1 cellular context compared by ENCODE assay signal in the genomic region with DNA sequence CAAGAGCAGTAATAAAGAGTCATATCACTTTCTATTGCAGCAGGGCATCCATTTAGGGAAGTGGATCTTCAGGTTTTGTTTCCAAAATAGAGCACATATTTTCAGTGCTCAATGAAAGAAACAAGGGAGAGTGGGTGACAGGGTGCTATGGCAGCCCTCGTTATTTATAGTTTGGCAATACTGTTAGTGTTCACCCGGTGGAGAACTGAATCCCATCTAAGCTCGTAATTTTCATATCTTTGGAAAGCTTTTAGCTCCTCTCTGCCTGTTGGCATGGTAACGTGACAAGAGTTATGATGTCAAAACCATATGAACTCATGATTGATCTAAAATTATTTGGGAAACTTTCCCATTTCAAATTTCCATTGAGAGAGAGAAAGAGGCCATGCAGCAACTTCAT.
TF ChIP-seq lines count a peak whose summit lies in the region.

No MANE protein-coding gene starts in this region.

TF ChIP-seq in GM23338, 12 proteins besides CTCF, POLR2A, EP300 and RAD21 (continued from another document):
- TF ChIP-seq, protein P1, sequence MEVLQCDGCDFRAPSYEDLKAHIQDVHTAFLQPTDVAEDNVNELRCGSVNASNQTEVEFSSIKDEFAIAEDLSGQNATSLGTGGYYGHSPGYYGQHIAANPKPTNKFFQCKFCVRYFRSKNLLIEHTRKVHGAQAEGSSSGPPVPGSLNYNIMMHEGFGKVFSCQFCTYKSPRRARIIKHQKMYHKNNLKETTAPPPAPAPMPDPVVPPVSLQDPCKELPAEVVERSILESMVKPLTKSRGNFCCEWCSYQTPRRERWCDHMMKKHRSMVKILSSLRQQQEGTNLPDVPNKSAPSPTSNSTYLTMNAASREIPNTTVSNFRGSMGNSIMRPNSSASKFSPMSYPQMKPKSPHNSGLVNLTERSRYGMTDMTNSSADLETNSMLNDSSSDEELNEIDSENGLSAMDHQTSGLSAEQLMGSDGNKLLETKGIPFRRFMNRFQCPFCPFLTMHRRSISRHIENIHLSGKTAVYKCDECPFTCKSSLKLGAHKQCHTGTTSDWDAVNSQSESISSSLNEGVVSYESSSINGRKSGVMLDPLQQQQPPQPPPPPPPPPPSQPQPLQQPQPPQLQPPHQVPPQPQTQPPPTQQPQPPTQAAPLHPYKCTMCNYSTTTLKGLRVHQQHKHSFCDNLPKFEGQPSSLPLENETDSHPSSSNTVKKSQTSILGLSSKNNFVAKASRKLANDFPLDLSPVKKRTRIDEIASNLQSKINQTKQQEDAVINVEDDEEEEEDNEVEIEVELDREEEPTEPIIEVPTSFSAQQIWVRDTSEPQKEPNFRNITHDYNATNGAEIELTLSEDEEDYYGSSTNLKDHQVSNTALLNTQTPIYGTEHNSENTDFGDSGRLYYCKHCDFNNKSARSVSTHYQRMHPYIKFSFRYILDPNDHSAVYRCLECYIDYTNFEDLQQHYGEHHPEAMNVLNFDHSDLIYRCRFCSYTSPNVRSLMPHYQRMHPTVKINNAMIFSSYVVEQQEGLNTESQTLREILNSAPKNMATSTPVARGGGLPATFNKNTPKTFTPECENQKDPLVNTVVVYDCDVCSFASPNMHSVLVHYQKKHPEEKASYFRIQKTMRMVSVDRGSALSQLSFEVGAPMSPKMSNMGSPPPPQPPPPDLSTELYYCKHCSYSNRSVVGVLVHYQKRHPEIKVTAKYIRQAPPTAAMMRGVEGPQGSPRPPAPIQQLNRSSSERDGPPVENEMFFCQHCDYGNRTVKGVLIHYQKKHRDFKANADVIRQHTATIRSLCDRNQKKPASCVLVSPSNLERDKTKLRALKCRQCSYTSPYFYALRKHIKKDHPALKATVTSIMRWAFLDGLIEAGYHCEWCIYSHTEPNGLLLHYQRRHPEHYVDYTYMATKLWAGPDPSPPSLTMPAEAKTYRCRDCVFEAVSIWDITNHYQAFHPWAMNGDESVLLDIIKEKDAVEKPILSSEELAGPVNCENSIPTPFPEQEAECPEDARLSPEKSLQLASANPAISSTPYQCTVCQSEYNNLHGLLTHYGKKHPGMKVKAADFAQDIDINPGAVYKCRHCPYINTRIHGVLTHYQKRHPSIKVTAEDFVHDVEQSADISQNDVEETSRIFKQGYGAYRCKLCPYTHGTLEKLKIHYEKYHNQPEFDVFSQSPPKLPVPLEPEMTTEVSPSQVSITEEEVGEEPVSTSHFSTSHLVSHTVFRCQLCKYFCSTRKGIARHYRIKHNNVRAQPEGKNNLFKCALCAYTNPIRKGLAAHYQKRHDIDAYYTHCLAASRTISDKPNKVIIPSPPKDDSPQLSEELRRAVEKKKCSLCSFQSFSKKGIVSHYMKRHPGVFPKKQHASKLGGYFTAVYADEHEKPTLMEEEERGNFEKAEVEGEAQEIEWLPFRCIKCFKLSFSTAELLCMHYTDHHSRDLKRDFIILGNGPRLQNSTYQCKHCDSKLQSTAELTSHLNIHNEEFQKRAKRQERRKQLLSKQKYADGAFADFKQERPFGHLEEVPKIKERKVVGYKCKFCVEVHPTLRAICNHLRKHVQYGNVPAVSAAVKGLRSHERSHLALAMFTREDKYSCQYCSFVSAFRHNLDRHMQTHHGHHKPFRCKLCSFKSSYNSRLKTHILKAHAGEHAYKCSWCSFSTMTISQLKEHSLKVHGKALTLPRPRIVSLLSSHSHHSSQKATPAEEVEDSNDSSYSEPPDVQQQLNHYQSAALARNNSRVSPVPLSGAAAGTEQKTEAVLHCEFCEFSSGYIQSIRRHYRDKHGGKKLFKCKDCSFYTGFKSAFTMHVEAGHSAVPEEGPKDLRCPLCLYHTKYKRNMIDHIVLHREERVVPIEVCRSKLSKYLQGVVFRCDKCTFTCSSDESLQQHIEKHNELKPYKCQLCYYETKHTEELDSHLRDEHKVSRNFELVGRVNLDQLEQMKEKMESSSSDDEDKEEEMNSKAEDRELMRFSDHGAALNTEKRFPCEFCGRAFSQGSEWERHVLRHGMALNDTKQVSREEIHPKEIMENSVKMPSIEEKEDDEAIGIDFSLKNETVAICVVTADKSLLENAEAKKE (CRISPR knock-in tag; IDR thresholded peaks at IDR 0.05) = no peak
- TF ChIP-seq NANOG (IDR thresholded peaks at IDR 0.05; ENCODE audit: borderline replicate concordance) (no peak), POLR2AphosphoS5 (IDR thresholded peaks at IDR 0.05; ENCODE audit: low read depth) (no peak), ZNF114 (CRISPR knock-in tag; IDR thresholded peaks at IDR 0.05) (no peak)
